In genomic region chr3:162586591-162586990, GRCh38 we compare ENCODE assay signal across 1 cellular context.
TF ChIP-seq lines count a peak whose summit lies in the region.

No MANE protein-coding gene starts in this region.

TF ChIP-seq in WTC11, 78 proteins besides CTCF, POLR2A, EP300 and RAD21 (continued from another document):
- TF ChIP-seq, protein P1, sequence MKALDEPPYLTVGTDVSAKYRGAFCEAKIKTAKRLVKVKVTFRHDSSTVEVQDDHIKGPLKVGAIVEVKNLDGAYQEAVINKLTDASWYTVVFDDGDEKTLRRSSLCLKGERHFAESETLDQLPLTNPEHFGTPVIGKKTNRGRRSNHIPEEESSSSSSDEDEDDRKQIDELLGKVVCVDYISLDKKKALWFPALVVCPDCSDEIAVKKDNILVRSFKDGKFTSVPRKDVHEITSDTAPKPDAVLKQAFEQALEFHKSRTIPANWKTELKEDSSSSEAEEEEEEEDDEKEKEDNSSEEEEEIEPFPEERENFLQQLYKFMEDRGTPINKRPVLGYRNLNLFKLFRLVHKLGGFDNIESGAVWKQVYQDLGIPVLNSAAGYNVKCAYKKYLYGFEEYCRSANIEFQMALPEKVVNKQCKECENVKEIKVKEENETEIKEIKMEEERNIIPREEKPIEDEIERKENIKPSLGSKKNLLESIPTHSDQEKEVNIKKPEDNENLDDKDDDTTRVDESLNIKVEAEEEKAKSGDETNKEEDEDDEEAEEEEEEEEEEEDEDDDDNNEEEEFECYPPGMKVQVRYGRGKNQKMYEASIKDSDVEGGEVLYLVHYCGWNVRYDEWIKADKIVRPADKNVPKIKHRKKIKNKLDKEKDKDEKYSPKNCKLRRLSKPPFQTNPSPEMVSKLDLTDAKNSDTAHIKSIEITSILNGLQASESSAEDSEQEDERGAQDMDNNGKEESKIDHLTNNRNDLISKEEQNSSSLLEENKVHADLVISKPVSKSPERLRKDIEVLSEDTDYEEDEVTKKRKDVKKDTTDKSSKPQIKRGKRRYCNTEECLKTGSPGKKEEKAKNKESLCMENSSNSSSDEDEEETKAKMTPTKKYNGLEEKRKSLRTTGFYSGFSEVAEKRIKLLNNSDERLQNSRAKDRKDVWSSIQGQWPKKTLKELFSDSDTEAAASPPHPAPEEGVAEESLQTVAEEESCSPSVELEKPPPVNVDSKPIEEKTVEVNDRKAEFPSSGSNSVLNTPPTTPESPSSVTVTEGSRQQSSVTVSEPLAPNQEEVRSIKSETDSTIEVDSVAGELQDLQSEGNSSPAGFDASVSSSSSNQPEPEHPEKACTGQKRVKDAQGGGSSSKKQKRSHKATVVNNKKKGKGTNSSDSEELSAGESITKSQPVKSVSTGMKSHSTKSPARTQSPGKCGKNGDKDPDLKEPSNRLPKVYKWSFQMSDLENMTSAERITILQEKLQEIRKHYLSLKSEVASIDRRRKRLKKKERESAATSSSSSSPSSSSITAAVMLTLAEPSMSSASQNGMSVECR (CRISPR knock-in tag; IDR thresholded peaks at IDR 0.05; ENCODE audit: borderline replicate concordance) = no peak
- TF ChIP-seq ATF3 (CRISPR knock-in tag; conservative IDR thresholded peaks at IDR 0.05) = no peak
